8 cellular contexts compared by ENCODE assay signal in the genomic region with DNA sequence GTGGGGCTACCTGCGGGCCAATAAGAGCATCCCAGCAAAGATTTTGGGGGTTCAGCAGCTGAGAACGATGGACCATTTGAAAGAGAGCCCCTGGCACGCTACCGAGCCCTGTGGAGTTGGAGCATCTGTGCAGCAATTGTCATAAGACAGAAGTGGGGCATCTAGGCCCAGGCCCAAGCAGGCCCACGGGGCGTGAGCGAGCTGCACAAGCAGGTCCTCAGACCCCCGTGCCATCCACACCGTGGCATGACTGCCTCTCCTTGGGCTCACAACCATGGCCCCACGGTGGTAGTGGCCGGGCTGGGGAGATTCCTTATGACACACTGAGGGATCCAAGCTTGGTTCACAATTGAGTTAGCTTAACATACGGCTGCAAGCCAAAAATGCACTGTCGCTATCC.
"Had no signal": no experiment of that assay in that cellular context is flagged by ENCODE, and none has a peak within 500 bp of the region (broad histone marks: within the 10 kb centered on the region; RNA-seq: fewer than 3 reads in every experiment).

No MANE protein-coding gene starts in this region.

- DNase-seq: GDM1, GF-D8 had no signal

- H3K4me3 ChIP-seq: GM12878 had no signal

- ATAC-seq: GM12878 had no signal

- FAIRE-seq: G401.6, GM12878, GM12891, GM12892, GM18507, GM19239 had no signal
